ENCODE assay signal across 8 cellular contexts in the genomic region with DNA sequence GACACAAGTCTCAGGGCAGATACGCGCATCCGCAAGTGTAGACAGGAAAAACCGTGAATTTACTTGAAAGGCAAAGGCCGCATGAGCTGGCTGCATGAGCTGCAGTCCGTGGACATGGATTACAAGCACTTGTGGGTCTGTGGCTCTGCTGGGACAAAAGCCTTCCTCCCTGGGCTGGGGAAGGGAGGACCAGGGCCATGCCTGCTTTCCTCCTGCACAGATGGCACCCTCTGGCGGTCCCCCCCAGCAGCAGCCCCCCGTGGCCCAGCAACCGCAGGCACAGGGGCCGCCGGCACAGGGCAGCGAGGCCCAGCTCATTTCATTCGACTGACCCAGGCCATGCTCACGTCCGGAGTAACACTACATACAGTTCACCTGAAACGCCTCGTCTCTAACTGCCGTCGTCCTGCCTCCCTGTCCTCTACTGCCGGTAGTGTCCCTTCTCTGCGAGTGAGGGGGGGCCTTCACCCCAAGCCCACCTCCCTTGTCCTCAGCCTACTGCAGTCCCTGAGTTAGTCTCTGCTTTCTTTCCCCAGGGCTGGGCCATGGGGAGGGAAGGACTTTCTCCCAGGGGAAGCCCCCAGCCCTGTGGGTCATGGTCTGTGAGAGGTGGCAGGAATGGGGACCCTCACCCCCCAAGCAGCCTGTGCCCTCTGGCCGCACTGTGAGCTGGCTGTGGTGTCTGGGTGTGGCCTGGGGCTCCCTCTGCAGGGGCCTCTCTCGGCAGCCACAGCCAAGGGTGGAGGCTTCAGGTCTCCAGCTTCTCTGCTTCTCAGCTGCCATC. TPM values are rescaled to one million over a fixed set of nuclear protein-coding genes. Genes with fewer than 3 reads are reported as not detected.
DNase-seq lines count a peak whose midpoint lies in the region; ATAC-seq lines count a peak whose summit lies in the region.

No MANE protein-coding gene starts in this region.

- H3K9me3 Mint-ChIP-seq in central memory CD8-positive, alpha-beta T cell: no peaks in the 10 kb centered on the region

- H3K4me3 ChIP-seq in neuron (ENCODE audit: low read length): peak overlapping the region; percentile 86

- peaks cover 29% of the 10 kb centered on the region for H3K4me1 Mint-ChIP-seq in central memory CD8-positive, alpha-beta T cell

- DNase-seq in Daoy (ENCODE audit: low read depth) (peak; percentile 42), Kasumi-1 (lab: John Stamatoyannopoulos, UW) (peak; percentile 42 to 47), SHP77 (lab: John Stamatoyannopoulos, UW) (no peak), cerebellar nuclear complex (lab: John Stamatoyannopoulos, UW) (no peak), NCI-H82 (lab: John Stamatoyannopoulos, UW) (no peak)
- no peak for DNase-seq in central memory CD8-positive, alpha-beta T cell (ENCODE audit: low spot score in 2 of 2)

- peaks cover 25% of the 10 kb centered on the region for H3K4me1 ChIP-seq in neuron (ENCODE audit: insufficient read depth, low read length)

- peak overlapping the region; percentile 95 for H3K27ac Mint-ChIP-seq in central memory CD8-positive, alpha-beta T cell (ENCODE audit: low read depth)

- H3K4me3 Mint-ChIP-seq in central memory CD8-positive, alpha-beta T cell: peak overlapping the region; percentile 91

- H3K9me3 ChIP-seq in neuron (ENCODE audit: low read length): no peaks in the 10 kb centered on the region

- no peaks in the 10 kb centered on the region for H3K27me3 ChIP-seq in neuron (ENCODE audit: insufficient read depth, low read length)

- H2AFZ ChIP-seq in neuron (ENCODE audit: low read depth, low read length): no peak overlapping the region

- H3K36me3 Mint-ChIP-seq in central memory CD8-positive, alpha-beta T cell (ENCODE audit: insufficient read depth): peaks cover 42% of the 10 kb centered on the region

- no peak for ATAC-seq in central memory CD8-positive, alpha-beta T cell (replicated peaks; ENCODE audit: extremely low read depth, poor library complexity, severe bottlenecking)
- no peak for ATAC-seq in HG03196 (IDR thresholded peaks at IDR 0.05; ENCODE audit: unreplicated experiment)

- H3K27me3 Mint-ChIP-seq in central memory CD8-positive, alpha-beta T cell: no peaks in the 10 kb centered on the region

- H3K36me3 ChIP-seq in neuron (ENCODE audit: insufficient read depth, low read length): peaks cover 55% of the 10 kb centered on the region

RNA-seq across cellular contexts. Expression of gene MRPL12, which starts 1.7 kb away (rescaled TPM):
- 19.3 and 19.9 TPM in 2 replicates for total RNA-seq in Daoy (2014; rRNA removed; shearing (Covaris generic))

RNA-seq across cellular contexts. Expression of gene SLC25A10, which starts 10.6 kb away (rescaled TPM):
- 43.6 and 52.2 TPM in 2 replicates for total RNA-seq in Daoy (2014; rRNA removed; shearing (Covaris generic))

RNA-seq across cellular contexts. Expression of gene HGS, which starts 17.7 kb away (rescaled TPM):
- total RNA-seq in Daoy (2014; rRNA removed; shearing (Covaris generic)): 179 and 187 TPM in 2 replicates

RNA-seq across cellular contexts. Expression of gene ARL16, which starts 17.9 kb away (rescaled TPM):
- 66.3 and 76.4 TPM in 2 replicates for total RNA-seq in Daoy (2014; rRNA removed; shearing (Covaris generic))

RNA-seq across cellular contexts. Expression of gene CCDC137, which starts 34.9 kb away (rescaled TPM):
- 60.4 and 68.6 TPM in 2 replicates for total RNA-seq in Daoy (2014; rRNA removed; shearing (Covaris generic))

Comparison
In these comparisons a context has a peak if more than half of its experiments do, and no peak if none do; other contexts are left out.
1. DNase-seq: peak in Daoy (single experiment) and Kasumi-1 (2 of 2); none in central memory CD8-positive, alpha-beta T cell (0 of 2), SHP77 (0 of 2), cerebellar nuclear complex (0 of 2) and NCI-H82 (single experiment).